ENCODE assay signal across 1 cellular context in genomic region chr2:30332791-30333453, GRCh38.
TF ChIP-seq lines count a peak whose summit lies in the region.

No MANE protein-coding gene starts in this region.

TF ChIP-seq in HepG2, 621 proteins besides CTCF, POLR2A, EP300 and RAD21 (continued from another document):
- TF ChIP-seq AHDC1 (CRISPR knock-in tag; IDR thresholded peaks at IDR 0.05; ENCODE audit: borderline replicate concordance) (no peak), HNF4A (CRISPR knock-in tag; IDR thresholded peaks at IDR 0.05) (peak; percentile 58), HOXA7 (CRISPR knock-in tag; IDR thresholded peaks at IDR 0.05) (no peak), ZNF713 (CRISPR knock-in tag; IDR thresholded peaks at IDR 0.05) (no peak), NR2C2 (CRISPR knock-in tag; IDR thresholded peaks at IDR 0.05; ENCODE audit: borderline replicate concordance) (0 out of 2 replicates have a peak, but pooled peaks have one; percentile 13), REL (CRISPR knock-in tag; conservative IDR thresholded peaks at IDR 0.05) (no peak), ZFP82 (CRISPR knock-in tag; IDR thresholded peaks at IDR 0.05; ENCODE audit: borderline replicate concordance) (no peak), MEIS2 (CRISPR knock-in tag; IDR thresholded peaks at IDR 0.05) (no peak), ATM (IDR thresholded peaks at IDR 0.05; ENCODE audit: borderline replicate concordance) (no peak), RFX3 (CRISPR knock-in tag; IDR thresholded peaks at IDR 0.05) (no peak), SATB2 (CRISPR knock-in tag; IDR thresholded peaks at IDR 0.05) (no peak)
